9 cellular contexts compared by ENCODE assay signal in genomic region chr6:35668708-35669440, GRCh38. TPM values are rescaled to one million over a fixed set of nuclear protein-coding genes. Genes with fewer than 3 reads are reported as not detected.
DNase-seq lines count a peak whose midpoint lies in the region; ATAC-seq and TF ChIP-seq lines count a peak whose summit lies in the region.
"Had no signal": no experiment of that assay in that cellular context is flagged by ENCODE, and none has a peak within 500 bp of the region (broad histone marks: within the 10 kb centered on the region; RNA-seq: fewer than 3 reads in every experiment).

No MANE protein-coding gene starts in this region.

- H3K27me3 ChIP-seq in transverse colon: no peaks in the 10 kb centered on the region
- no peaks in the 10 kb centered on the region for H3K27me3 ChIP-seq in vagina
- H3K27me3 ChIP-seq in Caco-2 (replicated peaks; ENCODE audit: control insufficient read depth, insufficient read depth, low read length): no peaks in the 10 kb centered on the region
- H3K27me3 ChIP-seq: neural progenitor cell had no signal

- POLR2A ChIA-PET in activated B cell treated with CpG ODN at 0.5 μM for 24 hours (lab: Charles Lee) (interaction anchor here (0.6 to 1.4 kb wide), 3 partner anchors 18 to 63 kb away, joined by 3 read pairs; no protein-coding TSS in a partner anchor), Caco-2 (lab: Charles Lee) (interaction anchor here (0.6 kb wide), 1 partner anchor 30 kb away, joined by 3 read pairs; no protein-coding TSS in a partner anchor)

- H3K4me3 ChIP-seq in transverse colon (peak overlapping the region in 1 of 4 donors; percentile 16), vagina (peak overlapping the region in 1 of 2 donors; percentile 9), Caco-2 (ENCODE audit: low read depth, low read length) (no peak overlapping the region)
- H3K4me3 ChIP-seq: neural progenitor cell had no signal

- CTCF ChIA-PET in activated naive CD4-positive, alpha-beta T cell treated with anti-CD3 and anti-CD28 coated beads for 36 hours (lab: Charles Lee): interaction anchor here (0.6 to 2.7 kb wide), 13 partner anchors 12 to 108 kb away, joined by 3 to 14 read pairs (median 5); partner anchors contain the start of gene ARMC12
- CTCF ChIA-PET in activated B cell treated with CpG ODN at 0.5 μM for 24 hours (lab: Charles Lee) (interaction anchor here (0.7 to 1.6 kb wide), 3 partner anchors 18 to 69 kb away, joined by 3 to 7 read pairs (median 3); no protein-coding TSS in a partner anchor), Caco-2 (lab: Charles Lee) (no interaction called here)

- H3K27ac Mint-ChIP-seq in activated naive CD4-positive, alpha-beta T cell treated with anti-CD3 and anti-CD28 coated beads for 36 hours: peak overlapping the region; percentile 96
- peak overlapping the region; percentile 69 for H3K27ac Mint-ChIP-seq in activated B cell treated with CpG ODN at 0.5 μM for 24 hours
- peak overlapping the region; percentile 94 for H3K27ac Mint-ChIP-seq in stimulated activated effector memory CD8-positive, alpha-beta T cell treated with anti-CD3 and anti-CD28 coated beads, Interleukin-12 subunit alpha, Interleukin-12 subunit beta, amount 100 ng/mL, for 72 hours
- H3K27ac Mint-ChIP-seq in Caco-2 (ENCODE audit: unreplicated experiment): no peak overlapping the region

- no peaks in the 10 kb centered on the region for H3K27me3 Mint-ChIP-seq in activated naive CD4-positive, alpha-beta T cell treated with anti-CD3 and anti-CD28 coated beads for 36 hours (ENCODE audit: low read depth)
- H3K27me3 Mint-ChIP-seq in activated B cell treated with CpG ODN at 0.5 μM for 24 hours (no peaks in the 10 kb centered on the region), Caco-2 (ENCODE audit: insufficient read depth, unreplicated experiment) (no peaks in the 10 kb centered on the region)

- H3K27ac ChIP-seq in transverse colon (peak overlapping the region in 2 of 4 donors; percentile 13 to 63), vagina (no peak overlapping the region)
- H3K27ac ChIP-seq: neural progenitor cell had no signal

- H3K4me1 Mint-ChIP-seq in activated naive CD4-positive, alpha-beta T cell treated with anti-CD3 and anti-CD28 coated beads for 36 hours (ENCODE audit: low read depth): peaks cover 52% of the 10 kb centered on the region
- peaks cover 30% of the 10 kb centered on the region for H3K4me1 Mint-ChIP-seq in activated B cell treated with CpG ODN at 0.5 μM for 24 hours
- peaks cover 17% of the 10 kb centered on the region for H3K4me1 Mint-ChIP-seq in stimulated activated effector memory CD8-positive, alpha-beta T cell treated with anti-CD3 and anti-CD28 coated beads, Interleukin-12 subunit alpha, Interleukin-12 subunit beta, amount 100 ng/mL, for 72 hours
- no peaks in the 10 kb centered on the region for H3K4me1 Mint-ChIP-seq in Caco-2 (ENCODE audit: low read depth, unreplicated experiment)

- no TSS peak for BruUV-seq in Caco-2 (replicated peaks; lab: Mats Ljungman, UMichigan)

- H3K4me1 ChIP-seq in transverse colon (peaks cover 15 to 78% (median 37%) of the 10 kb centered on the region in 4 donors), vagina (peaks cover 64% of the 10 kb centered on the region), Caco-2 (no peaks in the 10 kb centered on the region)

- TF ChIP-seq POLR2A in transverse colon (IDR thresholded peaks at IDR 0.05) (no peak), vagina (IDR thresholded peaks at IDR 0.05) (no peak)

- in situ Hi-C loops in transverse colon (cut with MboI; ENCODE audit: low pct_ligation_motif_present in 1 of 4, low pct_unique_long_range_greater_than_20kb in 1 of 4, low sequenced_read_pairs in 3 of 4): no loop called here

- TF ChIP-seq EP300 in transverse colon (IDR thresholded peaks at IDR 0.05; ENCODE audit: low read depth): no peak

- TF ChIP-seq CTCF in activated B cell treated with CpG ODN at 0.5 μM for 24 hours (IDR thresholded peaks at IDR 0.05) (no peak), transverse colon (IDR thresholded peaks at IDR 0.05) (no peak), vagina (IDR thresholded peaks at IDR 0.05) (no peak), Caco-2 (IDR thresholded peaks at IDR 0.05; ENCODE audit: insufficient read depth in 1 of 2, low read depth in 1 of 2, low read length in 1 of 2, severe bottlenecking in 1 of 2, unreplicated experiment in 1 of 2) (no peak)

- H3K9me3 Mint-ChIP-seq in activated naive CD4-positive, alpha-beta T cell treated with anti-CD3 and anti-CD28 coated beads for 36 hours: no peaks in the 10 kb centered on the region
- no peaks in the 10 kb centered on the region for H3K9me3 Mint-ChIP-seq in activated B cell treated with CpG ODN at 0.5 μM for 24 hours
- no peaks in the 10 kb centered on the region for H3K9me3 Mint-ChIP-seq in stimulated activated effector memory CD8-positive, alpha-beta T cell treated with anti-CD3 and anti-CD28 coated beads, Interleukin-12 subunit alpha, Interleukin-12 subunit beta, amount 100 ng/mL, for 72 hours
- no peaks in the 10 kb centered on the region for H3K9me3 Mint-ChIP-seq in Caco-2 (ENCODE audit: unreplicated experiment)
- H3K9me3 Mint-ChIP-seq: neural progenitor cell had no signal

- peaks cover 10% of the 10 kb centered on the region for H3K36me3 Mint-ChIP-seq in activated naive CD4-positive, alpha-beta T cell treated with anti-CD3 and anti-CD28 coated beads for 36 hours (ENCODE audit: low read depth)
- no peaks in the 10 kb centered on the region for H3K36me3 Mint-ChIP-seq in activated B cell treated with CpG ODN at 0.5 μM for 24 hours (ENCODE audit: low read depth)
- no peaks in the 10 kb centered on the region for H3K36me3 Mint-ChIP-seq in stimulated activated effector memory CD8-positive, alpha-beta T cell treated with anti-CD3 and anti-CD28 coated beads, Interleukin-12 subunit alpha, Interleukin-12 subunit beta, amount 100 ng/mL, for 72 hours
- H3K36me3 Mint-ChIP-seq in Caco-2 (ENCODE audit: insufficient read depth, unreplicated experiment): no peaks in the 10 kb centered on the region

- intact Hi-C loops in activated naive CD4-positive, alpha-beta T cell treated with anti-CD3 and anti-CD28 coated beads for 36 hours (cut with micrococcal nuclease): loop anchor here (1.0 to 5.0 kb wide), 5 partner anchors 12 to 248 kb away; partner anchors contain the start of gene FKBP5
- intact Hi-C loops in activated B cell treated with CpG ODN at 0.5 μM for 24 hours (cut with micrococcal nuclease) (loop anchor here (2.0 kb wide), 1 partner anchor 20 kb away; the partner anchor contains the start of gene FKBP5), transverse colon (cut with DNase I; ENCODE audit: low total_unique reads) (no loop called here), vagina (cut with DNase I) (no loop called here), Caco-2 (cut with micrococcal nuclease; ENCODE audit: unreplicated experiment) (no loop called here)

- peak overlapping the region; percentile 56 for H3K4me3 Mint-ChIP-seq in activated naive CD4-positive, alpha-beta T cell treated with anti-CD3 and anti-CD28 coated beads for 36 hours
- H3K4me3 Mint-ChIP-seq in activated B cell treated with CpG ODN at 0.5 μM for 24 hours: peak overlapping the region; percentile 58
- H3K4me3 Mint-ChIP-seq in stimulated activated effector memory CD8-positive, alpha-beta T cell treated with anti-CD3 and anti-CD28 coated beads, Interleukin-12 subunit alpha, Interleukin-12 subunit beta, amount 100 ng/mL, for 72 hours: peak overlapping the region; percentile 59
- H3K4me3 Mint-ChIP-seq in Caco-2 (ENCODE audit: unreplicated experiment): no peak overlapping the region
- H3K4me3 Mint-ChIP-seq: neural progenitor cell had no signal

- peak; percentile 31 for ATAC-seq in activated B cell treated with CpG ODN at 0.5 μM for 24 hours (ENCODE audit: low read depth)
- ATAC-seq in stimulated activated effector memory CD8-positive, alpha-beta T cell treated with anti-CD3 and anti-CD28 coated beads, Interleukin-12 subunit alpha, Interleukin-12 subunit beta, amount 100 ng/mL, for 72 hours: no peak

- peaks cover 0 to 17% (median 5%) of the 10 kb centered on the region in 4 donors for H3K36me3 ChIP-seq in transverse colon
- H3K36me3 ChIP-seq in vagina: peaks cover 0 to 24% of the 10 kb centered on the region in 2 donors
- H3K36me3 ChIP-seq in Caco-2 (ENCODE audit: control insufficient read depth, insufficient read depth, low read length): no peaks in the 10 kb centered on the region
- H3K36me3 ChIP-seq: neural progenitor cell had no signal

- H3K9me3 ChIP-seq in transverse colon: no peaks in the 10 kb centered on the region
- H3K9me3 ChIP-seq in vagina: no peaks in the 10 kb centered on the region
- H3K9me3 ChIP-seq in Caco-2: no peaks in the 10 kb centered on the region

- no peak for DNase-seq in activated naive CD4-positive, alpha-beta T cell treated with anti-CD3 and anti-CD28 coated beads for 36 hours
- no peak for DNase-seq in activated naive CD4-positive, alpha-beta T cell (lab: John Stamatoyannopoulos, UW)
- DNase-seq in activated B cell treated with CpG ODN at 0.5 μM for 24 hours (no peak), fibroblast of peridontal ligament (ENCODE audit: extremely low read depth) (peak; percentile 54), transverse colon (no peak), vagina (ENCODE audit: extremely low spot score in 2 of 2) (no peak), Caco-2 (no peak)
- no peak for DNase-seq in stimulated activated effector memory CD8-positive, alpha-beta T cell treated with anti-CD3 and anti-CD28 coated beads, Interleukin-12 subunit alpha, Interleukin-12 subunit beta, amount 100 ng/mL, for 72 hours (ENCODE audit: low spot score in 2 of 2)

RNA-seq across cellular contexts. Expression of gene FKBP5, which starts 19.8 kb away (rescaled TPM):
- total RNA-seq in activated naive CD4-positive, alpha-beta T cell treated with anti-CD3 and anti-CD28 coated beads for 36 hours: 100 to 1,000 TPM; 202 to 208 TPM
- total RNA-seq in activated B cell treated with CpG ODN at 0.5 μM for 24 hours (17.1 TPM in 2 replicates), transverse colon (100 to 1,000 TPM in 3 of 4 donors, 10 to 100 TPM in 1; 82.8 to 299 (median 254) TPM), vagina (246 TPM), Caco-2 (2022) (16.5 and 20.1 TPM in 2 replicates)

Comparison
In these comparisons a context has a peak if more than half of its experiments do, and no peak if none do; other contexts are left out.
1. intact Hi-C loops: an anchor here in activated naive CD4-positive, alpha-beta T cell treated with anti-CD3 and anti-CD28 coated beads for 36 hours (1.0 to 5.0 kb wide) and activated B cell treated with CpG ODN at 0.5 μM for 24 hours (2.0 kb wide); none called in transverse colon, vagina and Caco-2.